In genomic region chr13:28138012-28138755, GRCh38 we compare ENCODE assay signal across 8 cellular contexts. TPM values are rescaled to one million over a fixed set of nuclear protein-coding genes. Genes with fewer than 3 reads are reported as not detected.
DNase-seq lines count a peak whose midpoint lies in the region; ATAC-seq and TF ChIP-seq lines count a peak whose summit lies in the region.

PAN3 (plus strand) TSS chr13:28138545; CDS start chr13:28138658, 113 bp downstream.

- DNase-seq in NCI-H226 (peak; percentile 73), activated B cell treated with CpG ODN at 0.5 μM for 24 hours (peak; percentile 95), cardiac fibroblast (ENCODE audit: low read depth in 2 of 2) (peak; percentile 92 to 94), inferior parietal cortex (ENCODE audit: extremely low spot score) (peak; percentile 96)
- DNase-seq in stimulated activated CD4-positive, alpha-beta T cell treated with anti-CD3 and anti-CD28 coated beads, Interleukin-12 subunit alpha, Interleukin-12 subunit beta, amount 100 ng/mL, for 24 hours (ENCODE audit: low read depth in 2 of 2): peak; percentile 84

- intact Hi-C loops in activated B cell treated with CpG ODN at 0.5 μM for 24 hours (cut with micrococcal nuclease): loop anchor here (1.0 to 10.0 kb wide), 13 partner anchors 23 to 1953 kb away; partner anchors contain the start of genes FLT3, LNX2, MTIF3 and POMP

- H3K4me1 Mint-ChIP-seq in activated B cell treated with CpG ODN at 0.5 μM for 24 hours: peaks cover 53% of the 10 kb centered on the region

- no peaks in the 10 kb centered on the region for H3K36me3 ChIP-seq in ACC112 (ENCODE audit: insufficient read depth, low read length)

- POLR2A ChIA-PET in activated B cell treated with CpG ODN at 0.5 μM for 24 hours (lab: Charles Lee): interaction anchor here (0.5 to 3.5 kb wide), 26 partner anchors 11 to 1133 kb away, joined by 3 to 22 read pairs (median 5); partner anchors contain the start of genes MTIF3, POLR1D and POMP

- H3K4me3 ChIP-seq in ACC112 (ENCODE audit: low read depth, low read length) (peak within 1 kb of the TSS; percentile 97), cardiac fibroblast (replicated peaks in 1 of 2; ENCODE audit: low read depth in 2 of 2, low read length in 2 of 2) (peak within 1 kb of the TSS; percentile 76 to 84)

- no peaks in the 10 kb centered on the region for H3K9me3 Mint-ChIP-seq in activated B cell treated with CpG ODN at 0.5 μM for 24 hours

- peak within 1 kb of the TSS; percentile 98 for H3K27ac Mint-ChIP-seq in activated B cell treated with CpG ODN at 0.5 μM for 24 hours

- no peaks in the 10 kb centered on the region for H3K27me3 ChIP-seq in ACC112 (ENCODE audit: insufficient read depth, low read length)

- H2AFZ ChIP-seq in ACC112 (ENCODE audit: low read length, unreplicated experiment): peak within 1 kb of the TSS; percentile 95

- H3K27ac ChIP-seq in ACC112 (ENCODE audit: low read depth, low read length): peak within 1 kb of the TSS; percentile 94

- no peaks in the 10 kb centered on the region for H3K27me3 Mint-ChIP-seq in activated B cell treated with CpG ODN at 0.5 μM for 24 hours

- H3K79me2 ChIP-seq in ACC112 (ENCODE audit: control insufficient read depth, insufficient read depth, low read length, unreplicated experiment): peaks cover 57% of the 10 kb centered on the region

- peaks cover 4% of the 10 kb centered on the region for H3K4me1 ChIP-seq in ACC112 (ENCODE audit: control insufficient read depth, insufficient read depth, low read length, unreplicated experiment)

- CTCF ChIA-PET in activated B cell treated with CpG ODN at 0.5 μM for 24 hours (lab: Charles Lee): interaction anchor here (0.6 kb wide), 1 partner anchor 153 kb away, joined by 3 read pairs; no protein-coding TSS in a partner anchor

- no peak for TF ChIP-seq CTCF in activated B cell treated with CpG ODN at 0.5 μM for 24 hours (IDR thresholded peaks at IDR 0.05)
- TF ChIP-seq CTCF in cardiac fibroblast (IDR thresholded peaks at IDR 0.05; ENCODE audit: low read depth, low read length): peak; percentile 11

- peak; percentile 34 for ATAC-seq in GM18858 (IDR thresholded peaks at IDR 0.05; ENCODE audit: unreplicated experiment)
- peak; percentile 42 for ATAC-seq in HG03095 (IDR thresholded peaks at IDR 0.05; ENCODE audit: unreplicated experiment)
- ATAC-seq in activated B cell treated with CpG ODN at 0.5 μM for 24 hours (ENCODE audit: low read depth): peak; percentile 67

- H3K4me3 Mint-ChIP-seq in activated B cell treated with CpG ODN at 0.5 μM for 24 hours: peak within 1 kb of the TSS; percentile 95

- peaks cover 6% of the 10 kb centered on the region for H3K36me3 Mint-ChIP-seq in activated B cell treated with CpG ODN at 0.5 μM for 24 hours (ENCODE audit: low read depth)

RNA-seq across cellular contexts. Expression of gene PAN3, which starts in this region (rescaled TPM):
- 60.7 and 68.2 TPM in 2 replicates for total RNA-seq in activated B cell treated with CpG ODN at 0.5 μM for 24 hours

Comparison
In these comparisons a context has a peak if more than half of its experiments do, and no peak if none do; other contexts are left out.
1. Peak in every context shown above with its lines: DNase-seq, ATAC-seq, H3K4me3 ChIP-seq and H3K27ac ChIP-seq.